9 cellular contexts compared by ENCODE assay signal in the genomic region with DNA sequence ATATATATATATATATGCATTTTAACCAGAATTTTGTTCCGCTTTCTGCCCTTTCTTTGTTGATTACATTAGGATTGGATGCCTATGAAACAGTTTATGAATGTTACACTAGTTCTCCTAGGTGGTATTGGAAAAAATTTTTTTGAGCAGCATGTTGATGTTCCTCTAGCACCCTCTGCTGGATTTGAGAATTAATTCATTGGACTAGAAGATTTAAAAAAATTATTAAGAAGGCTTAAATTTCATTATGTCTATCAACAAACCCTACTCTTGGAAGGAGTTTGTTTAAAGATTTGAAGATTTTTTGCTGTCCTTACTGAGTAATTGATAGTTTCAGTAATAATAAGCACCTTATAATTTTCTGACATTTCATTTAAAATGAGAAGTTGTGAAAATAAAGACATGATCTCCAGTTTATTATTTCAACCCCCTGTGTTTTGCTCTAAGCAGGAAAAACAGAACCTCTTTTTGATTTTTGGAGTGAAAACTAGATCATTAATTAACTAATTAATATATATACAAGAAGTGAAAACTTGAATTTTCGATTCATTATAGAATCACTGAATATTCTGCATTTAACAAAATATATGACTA.
DNase-seq lines count a peak whose midpoint lies in the region; ATAC-seq and TF ChIP-seq lines count a peak whose summit lies in the region.
"Had no signal": no experiment of that assay in that cellular context is flagged by ENCODE, and none has a peak within 500 bp of the region (broad histone marks: within the 10 kb centered on the region; RNA-seq: fewer than 3 reads in every experiment).

No MANE protein-coding gene starts in this region.

- peaks cover 3 to 7% of the 10 kb centered on the region in 2 donors for H3K27me3 Mint-ChIP-seq in natural killer cell (ENCODE audit: low read depth in 2 of 2)
- H3K27me3 Mint-ChIP-seq in natural killer cell treated with Interleukin-12 subunit alpha and Interleukin-12 subunit beta and Interleukin-15 and Interleukin-18, amount 100 ng/mL, for 72 hours, result peaks cover 0 to 15% of the 10 kb centered on the region in 2 donors
- H3K27me3 Mint-ChIP-seq: activated naive CD8-positive, alpha-beta T cell had no signal

- H3K4me3 Mint-ChIP-seq in natural killer cell, result no peak overlapping the region
- H3K4me3 Mint-ChIP-seq in natural killer cell treated with Interleukin-12 subunit alpha and Interleukin-12 subunit beta and Interleukin-15 and Interleukin-18, amount 100 ng/mL, for 72 hours, result no peak overlapping the region
- H3K4me3 Mint-ChIP-seq: activated naive CD8-positive, alpha-beta T cell had no signal

- peaks cover 2 to 8% of the 10 kb centered on the region in 2 donors for H3K9me3 Mint-ChIP-seq in natural killer cell
- no peaks in the 10 kb centered on the region for H3K9me3 Mint-ChIP-seq in natural killer cell treated with Interleukin-12 subunit alpha and Interleukin-12 subunit beta and Interleukin-15 and Interleukin-18, amount 100 ng/mL, for 72 hours

- no peaks in the 10 kb centered on the region for H3K36me3 Mint-ChIP-seq in natural killer cell
- H3K36me3 Mint-ChIP-seq in natural killer cell treated with Interleukin-12 subunit alpha and Interleukin-12 subunit beta and Interleukin-15 and Interleukin-18, amount 100 ng/mL, for 72 hours, result peaks cover 10% of the 10 kb centered on the region

- ATAC-seq in natural killer cell (no peak), HG03135 (IDR thresholded peaks at IDR 0.05; ENCODE audit: unreplicated experiment) (no peak)
- no peak for ATAC-seq in natural killer cell treated with Interleukin-12 subunit alpha and Interleukin-12 subunit beta and Interleukin-15 and Interleukin-18, amount 100 ng/mL, for 72 hours

- peak; percentile 13 for TF ChIP-seq CTCF in natural killer cell (IDR thresholded peaks at IDR 0.05)
- peak; percentile 42 for TF ChIP-seq CTCF in WI38 (IDR thresholded peaks at IDR 0.05; ENCODE audit: low read depth, low read length)

- H3K4me3 ChIP-seq in WI38 (ENCODE audit: low read depth, low read length), result no peak overlapping the region

- H3K4me1 Mint-ChIP-seq in natural killer cell, result no peaks in the 10 kb centered on the region
- no peaks in the 10 kb centered on the region for H3K4me1 Mint-ChIP-seq in natural killer cell treated with Interleukin-12 subunit alpha and Interleukin-12 subunit beta and Interleukin-15 and Interleukin-18, amount 100 ng/mL, for 72 hours (ENCODE audit: low read depth in 2 of 2)

- no peak overlapping the region for H3K27ac Mint-ChIP-seq in natural killer cell
- H3K27ac Mint-ChIP-seq in natural killer cell treated with Interleukin-12 subunit alpha and Interleukin-12 subunit beta and Interleukin-15 and Interleukin-18, amount 100 ng/mL, for 72 hours, result no peak overlapping the region
- H3K27ac Mint-ChIP-seq: activated naive CD8-positive, alpha-beta T cell had no signal

- intact Hi-C loops in natural killer cell (cut with micrococcal nuclease), result no loop called here

- no peak for DNase-seq in natural killer cell
- no peak for DNase-seq in natural killer cell treated with Interleukin-12 subunit alpha and Interleukin-12 subunit beta and Interleukin-15 and Interleukin-18, amount 100 ng/mL, for 72 hours (ENCODE audit: low spot score)
- DNase-seq in NCI-H1694 treated with DMSO at 0.1 percent for 48 hours (lab: John Stamatoyannopoulos, UW), result peak; percentile 50
- DNase-seq in iris pigment epithelial cell (ENCODE audit: low read depth), result peak; percentile 54
- DNase-seq in activated CD4-positive, alpha-beta T cell treated with anti-CD3 and anti-CD28 coated beads, Interleukin-2, amount 50 U/mL, for 48 hours, result no peak
- DNase-seq in activated gamma-delta T cell (lab: John Stamatoyannopoulos, UW), result no peak

Comparison
In these comparisons a context has a peak if more than half of its experiments do, and no peak if none do; other contexts are left out.
1. DNase-seq: peak in NCI-H1694 treated with DMSO at 0.1 percent for 48 hours (single experiment) and iris pigment epithelial cell (single experiment); none in natural killer cell (single experiment), natural killer cell treated with Interleukin-12 subunit alpha and Interleukin-12 subunit beta and Interleukin-15 and Interleukin-18, amount 100 ng/mL, for 72 hours (single experiment), activated CD4-positive, alpha-beta T cell treated with anti-CD3 and anti-CD28 coated beads, Interleukin-2, amount 50 U/mL, for 48 hours (0 of 2) and activated gamma-delta T cell (single experiment).